Comparison of ENCODE assay signal across 14 cellular contexts in the genomic region with DNA sequence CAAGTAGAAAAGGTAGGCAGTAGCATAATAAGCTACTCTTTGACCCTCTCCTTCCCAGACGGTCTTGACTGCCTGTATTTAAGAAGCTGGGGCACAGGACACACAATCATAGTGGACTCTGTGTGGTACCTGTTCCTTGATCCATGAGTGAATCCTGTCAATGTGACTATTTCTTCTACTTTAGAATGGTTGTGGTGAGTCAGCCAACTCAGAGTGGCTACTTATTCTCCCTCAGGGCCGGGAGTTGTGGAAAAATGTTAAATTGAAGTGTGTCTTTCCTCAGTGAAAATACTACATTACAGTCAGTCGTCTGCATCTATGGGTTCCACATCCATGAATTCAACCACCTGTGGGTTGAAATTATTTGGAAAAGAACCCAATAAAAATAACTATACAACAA.
"Had no signal": no experiment of that assay in that cellular context is flagged by ENCODE, and none has a peak within 500 bp of the region (broad histone marks: within the 10 kb centered on the region; RNA-seq: fewer than 3 reads in every experiment).

No MANE protein-coding gene starts in this region.

- H3K4me1 ChIP-seq: ascending aorta, left lung, suprapubic skin, transverse colon had no signal

- H3K27ac ChIP-seq: ascending aorta, left lung, suprapubic skin, transverse colon, vagina had no signal

- DNase-seq: activated CD4-positive, alpha-beta T cell treated with anti-CD3 and anti-CD28 coated beads, Interleukin-2, amount 50 U/mL, for 4 hours; activated gamma-delta T cell; effector memory CD4-positive, alpha-beta T cell; left lung; nephron progenitor cell; occipital lobe; stimulated activated CD4-positive, alpha-beta T cell treated with anti-CD3 and anti-CD28 coated beads, Interleukin-2, amount 100 ng/mL, for 24 hours; transverse colon had no signal

- H3K27me3 Mint-ChIP-seq: dendritic cell treated with granulocyte-macrophage colony-stimulating factor and Interleukin-4, amounts not matched to agents 40 ng/mL and 50 ng/mL, for 4 days had no signal

- H3K27me3 ChIP-seq: ascending aorta, left lung, suprapubic skin, transverse colon, vagina had no signal

- H3K4me3 ChIP-seq: ascending aorta, left lung, suprapubic skin, transverse colon, vagina had no signal

- ATAC-seq: left lung had no signal

- H3K4me1 Mint-ChIP-seq: activated naive CD4-positive, alpha-beta T cell treated with anti-CD3 and anti-CD28 coated beads, Interleukin-2, amount 50 U/mL, for 24 hours had no signal

- H3K4me3 Mint-ChIP-seq: activated naive CD4-positive, alpha-beta T cell treated with anti-CD3 and anti-CD28 coated beads, Interleukin-2, amount 50 U/mL, for 24 hours; dendritic cell treated with granulocyte-macrophage colony-stimulating factor and Interleukin-4, amounts not matched to agents 40 ng/mL and 50 ng/mL, for 4 days; nephron progenitor cell; stimulated activated naive CD8-positive, alpha-beta T cell treated with anti-CD3 and anti-CD28 coated beads, Interleukin-15, Interleukin-2, amounts not matched to agents 100 ng/mL and 50 ng/mL, for 24 hours had no signal

- H3K36me3 ChIP-seq: ascending aorta, left lung, suprapubic skin, transverse colon, vagina had no signal

- H3K9me3 Mint-ChIP-seq: activated naive CD4-positive, alpha-beta T cell treated with anti-CD3 and anti-CD28 coated beads, Interleukin-2, amount 50 U/mL, for 24 hours; dendritic cell treated with granulocyte-macrophage colony-stimulating factor and Interleukin-4, amounts not matched to agents 40 ng/mL and 50 ng/mL, for 4 days; nephron progenitor cell; stimulated activated naive CD8-positive, alpha-beta T cell treated with anti-CD3 and anti-CD28 coated beads, Interleukin-15, Interleukin-2, amounts not matched to agents 100 ng/mL and 50 ng/mL, for 24 hours had no signal

- H3K9me3 ChIP-seq: ascending aorta, left lung, suprapubic skin, transverse colon, vagina had no signal

- H3K27ac Mint-ChIP-seq: activated naive CD4-positive, alpha-beta T cell treated with anti-CD3 and anti-CD28 coated beads, Interleukin-2, amount 50 U/mL, for 24 hours; dendritic cell treated with granulocyte-macrophage colony-stimulating factor and Interleukin-4, amounts not matched to agents 40 ng/mL and 50 ng/mL, for 4 days; nephron progenitor cell; stimulated activated naive CD8-positive, alpha-beta T cell treated with anti-CD3 and anti-CD28 coated beads, Interleukin-15, Interleukin-2, amounts not matched to agents 100 ng/mL and 50 ng/mL, for 24 hours had no signal
